In the genomic region with DNA sequence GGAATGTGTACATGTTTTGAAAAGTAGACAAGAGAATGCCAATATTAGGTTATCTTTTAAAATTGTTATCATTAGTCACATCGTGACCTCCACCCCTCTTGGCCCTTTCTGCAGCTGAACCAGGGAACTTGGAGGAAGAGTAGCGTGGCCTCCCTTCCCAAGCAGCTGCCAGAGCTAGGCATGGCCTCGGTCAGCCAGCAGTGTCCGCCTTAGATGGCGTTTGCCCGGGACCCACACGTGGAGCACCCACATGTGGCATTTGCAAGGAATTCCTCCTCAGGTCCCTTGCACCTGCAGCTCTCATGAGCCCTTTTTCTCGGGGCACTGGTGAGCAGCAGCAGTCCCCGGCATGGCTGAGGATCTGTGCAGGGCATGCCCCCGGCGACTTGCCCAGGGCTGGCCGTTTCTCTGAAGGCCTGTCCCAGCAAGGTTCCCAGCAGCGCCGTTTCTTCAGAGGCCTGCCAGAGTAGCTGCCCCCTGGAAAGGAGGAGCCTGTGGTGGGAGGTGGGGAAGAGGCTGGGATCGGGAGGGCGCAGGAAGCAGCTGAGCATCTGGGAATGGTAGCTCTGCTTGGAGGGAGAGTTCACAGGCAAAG, we compare ENCODE assay signal across 20 cellular contexts. TPM values are rescaled to one million over a fixed set of nuclear protein-coding genes. Genes with fewer than 3 reads are reported as not detected.
DNase-seq lines count a peak whose midpoint lies in the region; ATAC-seq, FAIRE-seq and TF ChIP-seq lines count a peak whose summit lies in the region.
"Had no signal": no experiment of that assay in that cellular context is flagged by ENCODE, and none has a peak within 500 bp of the region (broad histone marks: within the 10 kb centered on the region; RNA-seq: fewer than 3 reads in every experiment).

No MANE protein-coding gene starts in this region.

- RAD21 ChIA-PET in HCT116 (lab: Charles Lee; ENCODE audit: low non-redundant PET in 1 of 2, low total read pairs in 2 of 2, uncharacterized antibody in 2 of 2, unreplicated experiment in 2 of 2) = no interaction called here

- TF ChIP-seq CTCF in HCT116 (IDR thresholded peaks at IDR 0.05 in 2 of 3, conservative IDR thresholded peaks at IDR 0.05 in 1 of 3; ENCODE audit: borderline replicate concordance in 1 of 3, insufficient read depth in 1 of 3, low read depth in 2 of 3, low read length in 2 of 3) (no peak), H1 (IDR thresholded peaks at IDR 0.05; ENCODE audit: control extremely low read depth in 1 of 3, insufficient read depth in 1 of 3, low read depth in 1 of 3, low read length in 3 of 3) (no peak), nephron progenitor cell (IDR thresholded peaks at IDR 0.05) (no peak), spleen (IDR thresholded peaks at IDR 0.05 in 8 of 11, conservative IDR thresholded peaks at IDR 0.05 in 3 of 11) (no peak), chondrocyte (IDR thresholded peaks at IDR 0.05) (no peak)
- TF ChIP-seq CTCF in CD4-positive, alpha-beta T cell (IDR thresholded peaks at IDR 0.05) = no peak

- H2BK12ac ChIP-seq in H1 (ENCODE audit: low read depth, low read length) = no peak overlapping the region

- H3K4ac ChIP-seq in H1 (replicated peaks; ENCODE audit: insufficient read length, low read depth, low read length) = no peak overlapping the region

- H3K23ac ChIP-seq in H1 (ENCODE audit: insufficient read length) = no peak overlapping the region

- no peak for DNase-seq in HCT116 (ENCODE audit: low read depth, low spot score)
- no peak for DNase-seq in H1 (ENCODE audit: low read depth in 1 of 2, low spot score in 2 of 2)
- DNase-seq in nephron progenitor cell = no peak
- no peak for DNase-seq in spleen
- DNase-seq in CD4-positive, alpha-beta T cell = no peak
- DNase-seq in NOMO-1 treated with dmso at 0.1 percent for 144 hours (lab: John Stamatoyannopoulos, UW; ENCODE audit: unreplicated experiment) = no peak
- no peak for DNase-seq in chondrocyte (ENCODE audit: low spot score)
- no peak for DNase-seq in aorta
- DNase-seq: AML-193; Calu3; CD4-positive, CD25-positive, alpha-beta regulatory T cell; GOT3; IMR-90; Kasumi-1; NCI-H1930; NCI-H2171; NCI-H446 treated with DMSO at 0.1 percent for 48 hours; NCI-H774; SIG-M5 had no signal

- 0 out of 4 replicates have a peak, but pooled peaks cover 0 to 2% of the 10 kb centered on the region in 2 experiments for H3K36me3 ChIP-seq in HCT116 (ENCODE audit: control insufficient read depth in 1 of 2, insufficient read depth in 2 of 2, low read length in 2 of 2)
- peaks cover 0 to 31% (median under 1%) of the 10 kb centered on the region in 4 experiments; a peak in 3 of 8 replicates for H3K36me3 ChIP-seq in H1 (ENCODE audit: control insufficient read depth in 2 of 4, insufficient read depth in 4 of 4, low read length in 3 of 4)
- peaks cover 0 to 100% (median 25%) of the 10 kb centered on the region in 6 donors for H3K36me3 ChIP-seq in spleen
- H3K36me3 ChIP-seq in aorta (ENCODE audit: control insufficient read depth in 1 of 2, insufficient read depth in 2 of 2, low read length in 1 of 2) = peaks cover 0 to 1% of the 10 kb centered on the region in 2 donors

- TF ChIP-seq POLR2A in HCT116 (IDR thresholded peaks at IDR 0.05; ENCODE audit: borderline replicate concordance, extremely low read depth, insufficient read depth, insufficient read length) = no peak
- TF ChIP-seq POLR2A in H1 (IDR thresholded peaks at IDR 0.05; ENCODE audit: control extremely low read depth in 1 of 2, low read depth in 2 of 2, low read length in 2 of 2) = no peak
- TF ChIP-seq POLR2A in spleen (IDR thresholded peaks at IDR 0.05) = no peak

- H3K4me2 ChIP-seq in HCT116 (ENCODE audit: low read length) = no peak overlapping the region
- H3K4me2 ChIP-seq in H1 (ENCODE audit: insufficient read depth in 1 of 2, low read depth in 2 of 2, low read length in 2 of 2) = no peak overlapping the region; a peak in 1 of 4 replicates

- H2BK5ac ChIP-seq in H1 (ENCODE audit: low read depth, low read length) = 0 out of 2 replicates have a peak overlapping the region, but pooled peaks have one; percentile 17

- no peak overlapping the region for H3K56ac ChIP-seq in H1 (replicated peaks; ENCODE audit: insufficient read length, low read depth, low read length)

- H3K9ac ChIP-seq in HCT116 (ENCODE audit: low read length) (no peak overlapping the region), H1 (replicated peaks in 1 of 4; ENCODE audit: extremely low read depth in 1 of 4, low read depth in 3 of 4, low read length in 3 of 4) (no peak overlapping the region)

- H3K18ac ChIP-seq in H1 (ENCODE audit: extremely low read depth, low read length) = no peak overlapping the region

- H2BK20ac ChIP-seq in H1 (ENCODE audit: low read length) = no peak overlapping the region

- H3K4me1 ChIP-seq in HCT116 (ENCODE audit: control insufficient read depth in 1 of 2, insufficient read depth in 2 of 2, low read length in 2 of 2) = peaks cover 0 to 13% of the 10 kb centered on the region in 2 experiments; a peak in 2 of 4 replicates
- H3K4me1 ChIP-seq in H1 (replicated peaks in 1 of 4; ENCODE audit: control insufficient read depth in 3 of 4, insufficient read depth in 4 of 4, low read length in 3 of 4) = peaks cover 2 to 15% (median 9%) of the 10 kb centered on the region in 4 experiments
- peaks cover 19 to 100% (median 85%) of the 10 kb centered on the region in 6 donors for H3K4me1 ChIP-seq in spleen
- no peaks in the 10 kb centered on the region for H3K4me1 ChIP-seq in aorta (ENCODE audit: control insufficient read depth in 1 of 2, insufficient read depth in 2 of 2, low read length in 2 of 2)

- H3K4me3 Mint-ChIP-seq in nephron progenitor cell (no peak overlapping the region), chondrocyte (ENCODE audit: unreplicated experiment) (no peak overlapping the region)
- H3K4me3 Mint-ChIP-seq in CD4-positive, alpha-beta T cell = no peak overlapping the region
- H3K4me3 Mint-ChIP-seq: CD4-positive, CD25-positive, alpha-beta regulatory T cell had no signal

- H2BK120ac ChIP-seq in H1 (replicated peaks; ENCODE audit: low read depth, low read length) = no peak overlapping the region

- H3K9me3 Mint-ChIP-seq in nephron progenitor cell (no peaks in the 10 kb centered on the region), chondrocyte (ENCODE audit: low read depth) (no peaks in the 10 kb centered on the region)
- no peaks in the 10 kb centered on the region for H3K9me3 Mint-ChIP-seq in CD4-positive, alpha-beta T cell
- H3K9me3 Mint-ChIP-seq: CD4-positive, CD25-positive, alpha-beta regulatory T cell had no signal

- FAIRE-seq in H1 (lab: Jason Lieb, UNC) = no peak
- FAIRE-seq: GM12878 had no signal

- no peaks in the 10 kb centered on the region for H3K23me2 ChIP-seq in H1 (ENCODE audit: low read depth, low read length)

- H3K27ac Mint-ChIP-seq in nephron progenitor cell (peak overlapping the region; percentile 74), chondrocyte (ENCODE audit: unreplicated experiment) (no peak overlapping the region)
- H3K27ac Mint-ChIP-seq in CD4-positive, alpha-beta T cell = no peak overlapping the region
- H3K27ac Mint-ChIP-seq: CD4-positive, CD25-positive, alpha-beta regulatory T cell had no signal

- no peak overlapping the region for H3K14ac ChIP-seq in H1 (ENCODE audit: insufficient read length)

- H3K4me1 Mint-ChIP-seq in nephron progenitor cell = peaks cover 66% of the 10 kb centered on the region
- peaks cover 12% of the 10 kb centered on the region for H3K4me1 Mint-ChIP-seq in CD4-positive, alpha-beta T cell (ENCODE audit: low read depth)
- peaks cover 48% of the 10 kb centered on the region for H3K4me1 Mint-ChIP-seq in chondrocyte (ENCODE audit: low read depth)

- H3K4me3 ChIP-seq in HCT116 (replicated peaks in 1 of 2; ENCODE audit: low read depth in 1 of 2, low read length in 2 of 2) (no peak overlapping the region), H1 (ENCODE audit: extremely low read depth in 1 of 4, insufficient read depth in 2 of 4, low read depth in 3 of 4, low read length in 4 of 4) (no peak overlapping the region), spleen (peak overlapping the region in 5 of 8 donors; percentile 16 to 55 (median 35)), aorta (ENCODE audit: low read length in 2 of 2) (no peak overlapping the region)
- H3K4me3 ChIP-seq: GM12878 had no signal

- H3K36me3 Mint-ChIP-seq in nephron progenitor cell (ENCODE audit: low read depth) (peaks cover 56% of the 10 kb centered on the region), chondrocyte (ENCODE audit: low read depth) (peaks cover 41% of the 10 kb centered on the region)
- H3K36me3 Mint-ChIP-seq in CD4-positive, alpha-beta T cell (ENCODE audit: low read depth) = no peaks in the 10 kb centered on the region
- H3K36me3 Mint-ChIP-seq: CD4-positive, CD25-positive, alpha-beta regulatory T cell had no signal

- no peak overlapping the region for H4K91ac ChIP-seq in H1 (replicated peaks; ENCODE audit: insufficient read length, low read length)

- no peak overlapping the region for H4K8ac ChIP-seq in H1 (ENCODE audit: extremely low read depth, insufficient read depth, low read length)

- H3K27ac ChIP-seq in HCT116 (ENCODE audit: low read depth, low read length) (no peak overlapping the region), H1 (ENCODE audit: low read depth, low read length) (no peak overlapping the region), spleen (peak overlapping the region in 7 of 8 donors; percentile 5 to 84 (median 80)), aorta (ENCODE audit: low read depth in 1 of 2, low read length in 2 of 2) (no peak overlapping the region)
- no peak overlapping the region for H3K27ac ChIP-seq in CD4-positive, alpha-beta T cell (ENCODE audit: low read depth, low read length)

- H2BK15ac ChIP-seq in H1 (ENCODE audit: low read length) = no peak overlapping the region

- H4K20me1 ChIP-seq in HCT116 (ENCODE audit: insufficient read depth) (no peaks in the 10 kb centered on the region), H1 (replicated peaks in 1 of 2; ENCODE audit: control insufficient read depth in 1 of 2, insufficient read depth in 2 of 2, low read length in 2 of 2) (peaks cover 2 to 3% of the 10 kb centered on the region in 2 experiments)

- H3K79me1 ChIP-seq in H1 (ENCODE audit: low read depth, low read length) = peaks cover 8% of the 10 kb centered on the region

- no peak for TF ChIP-seq RAD21 in HCT116 (IDR thresholded peaks at IDR 0.05; ENCODE audit: low read depth)
- no peak for TF ChIP-seq RAD21 in H1 (IDR thresholded peaks at IDR 0.05 in 1 of 2, conservative IDR thresholded peaks at IDR 0.05 in 1 of 2; ENCODE audit: low read depth in 2 of 2, low read length in 2 of 2)

- H2AFZ ChIP-seq in HCT116 (ENCODE audit: low read depth, low read length, poor library complexity, severe bottlenecking) (no peak overlapping the region), H1 (ENCODE audit: low read length) (no peak overlapping the region)

- intact Hi-C loops in HCT116 (cut with micrococcal nuclease) = no loop called here
- intact Hi-C loops in spleen (cut with DNase I; ENCODE audit: low total_unique reads) = no loop called here
- intact Hi-C loops in CD4-positive, alpha-beta T cell (cut with DNase I, micrococcal nuclease) = no loop called here
- intact Hi-C loops in aorta (cut with DNase I) = no loop called here

- POLR2A ChIA-PET in HCT116 (lab: Charles Lee) = no interaction called here
- POLR2A ChIA-PET in H1 (lab: Charles Lee; ENCODE audit: partially characterized antibody) = interaction anchor here (1.2 to 6.7 kb wide), 3 partner anchors 10 to 115 kb away, joined by 3 to 65 read pairs (median 53); a partner anchor contains a TSS
- POLR2A ChIA-PET in CD4-positive, alpha-beta T cell (lab: Charles Lee) = no interaction called here

- 84% methylated on average over 16 of the region's 16 CpGs; no CpG with 5 or more reads in 1 of the 2 experiments for WGBS in H1 (ENCODE audit: extremely low coverage in 1 of 2, insufficient coverage in 1 of 2, insufficient read length in 1 of 2, insufficient replicate concordance in 2 of 2, low coverage in 1 of 2, low lambda C conversion rate in 2 of 2, missing lambda C conversion rate in 1 of 2), 2 experiments
- WGBS in spleen, 5 donors = 61 to 90% (median 74%) methylated on average over 14 to 16 of the region's 16 CpGs
- 66 to 74% methylated on average over 16 of the region's 16 CpGs for WGBS in aorta, 2 donors

- H4K5ac ChIP-seq in H1 (ENCODE audit: insufficient read length, low read depth, low read length) = no peak overlapping the region

- H3K9me3 ChIP-seq in HCT116 (ENCODE audit: control insufficient read depth in 1 of 2, insufficient read depth in 1 of 2, low read depth in 1 of 2, low read length in 2 of 2) = no peaks in the 10 kb centered on the region
- H3K9me3 ChIP-seq in H1 (ENCODE audit: insufficient read depth in 2 of 2, low read depth in 1 of 2, low read length in 1 of 2) = no peaks in the 10 kb centered on the region
- H3K9me3 ChIP-seq in spleen = no peaks in the 10 kb centered on the region
- no peaks in the 10 kb centered on the region for H3K9me3 ChIP-seq in CD4-positive, alpha-beta T cell (ENCODE audit: control insufficient read depth, low read length)
- H3K9me3 ChIP-seq in aorta (ENCODE audit: control insufficient read depth, low read length) = no peaks in the 10 kb centered on the region

- H2AK5ac ChIP-seq in H1 (ENCODE audit: low read depth, low read length) = no peak overlapping the region

- ATAC-seq in HCT116 = no peak
- ATAC-seq in CD4-positive, alpha-beta T cell (ENCODE audit: poor library complexity) = no peak
- no peak for ATAC-seq in aorta (ENCODE audit: low FRiP score)
- ATAC-seq: GM12878 had no signal

- H3K27me3 Mint-ChIP-seq in nephron progenitor cell (ENCODE audit: low read depth, poor library complexity) (peaks cover 7% of the 10 kb centered on the region), chondrocyte (ENCODE audit: low read depth) (no peaks in the 10 kb centered on the region)
- H3K27me3 Mint-ChIP-seq in CD4-positive, alpha-beta T cell = no peaks in the 10 kb centered on the region

- no peaks in the 10 kb centered on the region for H3K9me2 ChIP-seq in HCT116 (ENCODE audit: insufficient read depth)

- CTCF ChIA-PET in HCT116 (lab: Charles Lee) = no interaction called here
- CTCF ChIA-PET in H1 (lab: Charles Lee; ENCODE audit: partially characterized antibody) = interaction anchor here (0.8 to 4.4 kb wide), 7 partner anchors 16 to 134 kb away, joined by 3 to 21 read pairs (median 4); no protein-coding TSS in a partner anchor
- CTCF ChIA-PET in CD4-positive, alpha-beta T cell (lab: Charles Lee) = no interaction called here

- no peak for TF ChIP-seq EP300 in H1 (IDR thresholded peaks at IDR 0.05; ENCODE audit: borderline replicate concordance in 1 of 2, low read depth in 2 of 2, low read length in 2 of 2)

- TSS peak; percentile 23 for BruUV-seq in HCT116 (replicated peaks; lab: Mats Ljungman, UMichigan)

- H3K27me3 ChIP-seq in HCT116 (ENCODE audit: insufficient read depth, low read length) (no peaks in the 10 kb centered on the region), H1 (replicated peaks in 1 of 4; ENCODE audit: control insufficient read depth in 3 of 4, extremely low read depth in 1 of 4, insufficient read depth in 3 of 4, low read length in 3 of 4) (no peaks in the 10 kb centered on the region), spleen (replicated peaks in 1 of 7) (no peaks in the 10 kb centered on the region), aorta (ENCODE audit: control insufficient read depth in 1 of 2, insufficient read depth in 2 of 2, low read length in 1 of 2) (no peaks in the 10 kb centered on the region)
- H3K27me3 ChIP-seq in CD4-positive, alpha-beta T cell (ENCODE audit: control insufficient read depth, insufficient read depth, low read length) = no peaks in the 10 kb centered on the region

- H3K79me2 ChIP-seq in HCT116 (ENCODE audit: insufficient read depth, low read length) = no peaks in the 10 kb centered on the region
- peaks cover 0 to 3% of the 10 kb centered on the region in 2 experiments; a peak in 1 of 4 replicates for H3K79me2 ChIP-seq in H1 (ENCODE audit: control insufficient read depth in 1 of 2, insufficient read depth in 2 of 2, low read length in 2 of 2)

RNA-seq across cellular contexts. Expression of a gene that starts 10.8 kb away (rescaled TPM):
- 25.4 TPM for total RNA-seq in HCT116 (2021; ENCODE audit: unreplicated experiment)
- 19.7 and 21.3 TPM in 2 replicates for polyA plus RNA-seq in HCT116 (2012)
- 23.6 and 27.2 TPM in 2 replicates for total RNA-seq in H1 (2021; fragmentation: NEBNext Ultra II Directional; extraction: Animal tissue kit (Norgen Biotek cat#: 25700))
- polyA plus RNA-seq in H1 (2011; rRNA removed) = 8.9 and 18.8 TPM in 2 replicates
- polyA plus RNA-seq in H1 (2011; cell fraction: cytosol; rRNA removed) = 23.2 TPM
- 20.9 TPM for polyA plus RNA-seq in H1 (2011; cell fraction: nucleus; rRNA removed)
- polyA plus RNA-seq in H1 (2012, experiment 1 of 2) = 13.7 to 19.6 TPM (median 17.7 TPM) in 4 replicates
- polyA plus RNA-seq in H1 (2012, experiment 2 of 2) = 14.8 TPM
- 14.4 TPM for polyA plus RNA-seq in H1 (2013, experiment 1 of 2)
- 14.1 TPM for polyA plus RNA-seq in H1 (2013, experiment 2 of 2)
- 3.8 and 4.9 TPM in 2 replicates for polyA minus RNA-seq in H1 (2011; rRNA and poly(A)+ RNA removed)
- polyA minus RNA-seq in H1 (2011; cell fraction: cytosol; rRNA and poly(A)+ RNA removed) = 19.7 TPM
- polyA minus RNA-seq in H1 (2011; cell fraction: nucleus; rRNA and poly(A)+ RNA removed) = 10.3 TPM
- 100 to 1,000 TPM in 4 of 7 donors, 10 to 100 TPM in 3; 52.6 to 144 (median 123) TPM for total RNA-seq in spleen
- polyA plus RNA-seq in spleen = 10 to 100 TPM; 18.2 to 89.1 (median 32.2) TPM
- total RNA-seq in CD4-positive, alpha-beta T cell = 1 to 10 TPM; 1.1 to 1.2 TPM
- 25.9 to 78.0 TPM (median 72.2 TPM) in 3 replicates for total RNA-seq in chondrocyte
- total RNA-seq in aorta = 10 to 100 TPM; 48.3 to 50.2 TPM
- 10 to 100 TPM; 20.9 to 39.7 TPM for polyA plus RNA-seq in aorta

Comparison
In these comparisons a context has a peak if more than half of its experiments do, and no peak if none do; other contexts are left out.
1. H3K27ac ChIP-seq: peak in spleen (7 of 8); none in HCT116 (single experiment), H1 (single experiment), CD4-positive, alpha-beta T cell (single experiment) and aorta (0 of 2).
2. H3K4me3 ChIP-seq: peak in spleen (5 of 8); none in HCT116 (0 of 2), H1 (0 of 4) and aorta (0 of 2).
3. RNA of a gene that starts 10.8 kb away (total RNA-seq): 52.6 to 144 TPM in spleen, 25.9 to 78.0 TPM in chondrocyte, 48.3 to 50.2 TPM in aorta, 23.6 to 27.2 TPM in H1 and 25.4 TPM in HCT116 (single experiment); 1.1 to 1.2 TPM in CD4-positive, alpha-beta T cell; every median in the first group is over 10 times any median in the second.